ENCODE assay signal across 1 cellular context in the genomic region with DNA sequence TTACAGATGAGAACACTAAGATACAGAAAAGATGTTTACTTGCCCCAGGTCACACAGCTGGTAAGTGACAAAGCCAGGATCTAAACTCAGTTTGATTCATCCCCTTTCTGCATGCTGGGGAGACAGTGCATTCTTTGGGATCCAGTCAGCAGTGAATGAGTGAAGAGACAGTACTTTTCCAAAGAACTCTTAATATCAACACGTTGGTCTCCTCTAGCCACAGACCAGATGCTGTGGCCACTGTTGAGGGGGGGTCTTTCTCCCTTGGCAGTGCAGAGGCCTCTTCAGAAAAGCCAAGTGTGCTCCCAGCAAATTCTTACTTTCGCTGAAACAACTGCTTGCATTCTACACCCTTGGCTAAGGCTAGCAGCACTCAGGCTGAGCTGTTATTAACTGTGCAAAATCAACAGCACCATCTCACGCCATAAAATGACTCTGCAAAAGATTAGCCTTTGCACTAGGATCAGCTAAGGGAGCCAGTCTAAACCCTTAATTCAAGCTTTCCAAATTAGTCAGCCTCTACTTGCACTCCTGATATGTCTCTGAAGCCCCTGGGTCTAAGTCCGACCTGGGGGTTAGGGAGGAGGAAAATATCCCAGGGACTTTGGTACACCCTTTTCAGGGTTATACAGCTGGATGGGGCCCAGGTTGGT.
A peak's percentile ranks its signal among the peaks of the same experiment; 100 is the strongest.
TF ChIP-seq lines count a peak whose summit lies in the region.

No MANE protein-coding gene starts in this region.

TF ChIP-seq in SK-N-SH, 30 proteins besides CTCF, POLR2A, EP300 and RAD21 (continued from another document):
- TF ChIP-seq, protein P1, sequence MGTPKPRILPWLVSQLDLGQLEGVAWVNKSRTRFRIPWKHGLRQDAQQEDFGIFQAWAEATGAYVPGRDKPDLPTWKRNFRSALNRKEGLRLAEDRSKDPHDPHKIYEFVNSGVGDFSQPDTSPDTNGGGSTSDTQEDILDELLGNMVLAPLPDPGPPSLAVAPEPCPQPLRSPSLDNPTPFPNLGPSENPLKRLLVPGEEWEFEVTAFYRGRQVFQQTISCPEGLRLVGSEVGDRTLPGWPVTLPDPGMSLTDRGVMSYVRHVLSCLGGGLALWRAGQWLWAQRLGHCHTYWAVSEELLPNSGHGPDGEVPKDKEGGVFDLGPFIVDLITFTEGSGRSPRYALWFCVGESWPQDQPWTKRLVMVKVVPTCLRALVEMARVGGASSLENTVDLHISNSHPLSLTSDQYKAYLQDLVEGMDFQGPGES (IDR thresholded peaks at IDR 0.05; ENCODE audit: low read depth, low read length) = no peak
- TF ChIP-seq TAF1 (IDR thresholded peaks at IDR 0.05; ENCODE audit: borderline replicate concordance, low read depth, low read length) (no peak), SIN3A (IDR thresholded peaks at IDR 0.05; ENCODE audit: borderline replicate concordance, low read depth, low read length) (no peak), FOXJ3 (CRISPR knock-in tag; IDR thresholded peaks at IDR 0.05) (no peak), CHD2 (IDR thresholded peaks at IDR 0.05; ENCODE audit: low read length, partially characterized antibody) (no peak), POLR2AphosphoS5 (IDR thresholded peaks at IDR 0.05; ENCODE audit: low read depth, low read length) (peak; percentile 67), GABPA (IDR thresholded peaks at IDR 0.05; ENCODE audit: low read depth) (no peak), RXRA (IDR thresholded peaks at IDR 0.05; ENCODE audit: borderline replicate concordance, low read depth) (peak; percentile 97), JUND (IDR thresholded peaks at IDR 0.05) (peak; percentile 85), NFIC (IDR thresholded peaks at IDR 0.05; ENCODE audit: borderline replicate concordance) (peak; percentile 67), RFX5 (IDR thresholded peaks at IDR 0.05; ENCODE audit: low read length) (no peak), TCF12 (IDR thresholded peaks at IDR 0.05) (peak; percentile 98)
- TF ChIP-seq, protein P2, sequence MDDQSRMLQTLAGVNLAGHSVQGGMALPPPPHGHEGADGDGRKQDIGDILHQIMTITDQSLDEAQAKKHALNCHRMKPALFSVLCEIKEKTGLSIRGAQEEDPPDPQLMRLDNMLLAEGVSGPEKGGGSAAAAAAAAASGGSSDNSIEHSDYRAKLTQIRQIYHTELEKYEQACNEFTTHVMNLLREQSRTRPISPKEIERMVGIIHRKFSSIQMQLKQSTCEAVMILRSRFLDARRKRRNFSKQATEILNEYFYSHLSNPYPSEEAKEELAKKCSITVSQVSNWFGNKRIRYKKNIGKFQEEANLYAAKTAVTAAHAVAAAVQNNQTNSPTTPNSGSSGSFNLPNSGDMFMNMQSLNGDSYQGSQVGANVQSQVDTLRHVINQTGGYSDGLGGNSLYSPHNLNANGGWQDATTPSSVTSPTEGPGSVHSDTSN (IDR thresholded peaks at IDR 0.05) = peak; percentile 93
- TF ChIP-seq, protein P3, sequence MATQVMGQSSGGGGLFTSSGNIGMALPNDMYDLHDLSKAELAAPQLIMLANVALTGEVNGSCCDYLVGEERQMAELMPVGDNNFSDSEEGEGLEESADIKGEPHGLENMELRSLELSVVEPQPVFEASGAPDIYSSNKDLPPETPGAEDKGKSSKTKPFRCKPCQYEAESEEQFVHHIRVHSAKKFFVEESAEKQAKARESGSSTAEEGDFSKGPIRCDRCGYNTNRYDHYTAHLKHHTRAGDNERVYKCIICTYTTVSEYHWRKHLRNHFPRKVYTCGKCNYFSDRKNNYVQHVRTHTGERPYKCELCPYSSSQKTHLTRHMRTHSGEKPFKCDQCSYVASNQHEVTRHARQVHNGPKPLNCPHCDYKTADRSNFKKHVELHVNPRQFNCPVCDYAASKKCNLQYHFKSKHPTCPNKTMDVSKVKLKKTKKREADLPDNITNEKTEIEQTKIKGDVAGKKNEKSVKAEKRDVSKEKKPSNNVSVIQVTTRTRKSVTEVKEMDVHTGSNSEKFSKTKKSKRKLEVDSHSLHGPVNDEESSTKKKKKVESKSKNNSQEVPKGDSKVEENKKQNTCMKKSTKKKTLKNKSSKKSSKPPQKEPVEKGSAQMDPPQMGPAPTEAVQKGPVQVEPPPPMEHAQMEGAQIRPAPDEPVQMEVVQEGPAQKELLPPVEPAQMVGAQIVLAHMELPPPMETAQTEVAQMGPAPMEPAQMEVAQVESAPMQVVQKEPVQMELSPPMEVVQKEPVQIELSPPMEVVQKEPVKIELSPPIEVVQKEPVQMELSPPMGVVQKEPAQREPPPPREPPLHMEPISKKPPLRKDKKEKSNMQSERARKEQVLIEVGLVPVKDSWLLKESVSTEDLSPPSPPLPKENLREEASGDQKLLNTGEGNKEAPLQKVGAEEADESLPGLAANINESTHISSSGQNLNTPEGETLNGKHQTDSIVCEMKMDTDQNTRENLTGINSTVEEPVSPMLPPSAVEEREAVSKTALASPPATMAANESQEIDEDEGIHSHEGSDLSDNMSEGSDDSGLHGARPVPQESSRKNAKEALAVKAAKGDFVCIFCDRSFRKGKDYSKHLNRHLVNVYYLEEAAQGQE (IDR thresholded peaks at IDR 0.05; ENCODE audit: low read depth, low read length) = no peak
